ENCODE assay signal across 17 cellular contexts in the genomic region with DNA sequence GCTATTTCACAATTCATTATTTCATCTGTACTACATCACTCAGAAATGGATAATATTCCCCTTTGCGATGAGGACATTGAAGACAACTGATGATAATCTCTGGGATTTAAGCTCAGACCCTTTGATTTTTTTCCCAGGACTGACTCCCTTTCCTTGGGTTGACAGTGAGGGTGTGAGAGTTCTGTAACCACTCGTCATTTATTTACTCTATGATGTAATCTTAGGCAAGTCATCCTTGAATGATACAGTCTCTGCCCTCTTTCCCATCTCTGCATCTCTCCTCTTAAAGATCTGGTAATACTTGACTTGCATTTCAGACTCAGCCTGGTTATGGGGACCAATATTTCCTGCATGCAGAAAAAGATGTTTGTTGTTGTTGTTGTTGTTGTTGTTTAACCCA.
A peak's percentile ranks its signal among the peaks of the same experiment; 100 is the strongest.
DNase-seq lines count a peak whose midpoint lies in the region; ATAC-seq, FAIRE-seq and TF ChIP-seq lines count a peak whose summit lies in the region.
"Had no signal": no experiment of that assay in that cellular context is flagged by ENCODE, and none has a peak within 500 bp of the region (broad histone marks: within the 10 kb centered on the region; RNA-seq: fewer than 3 reads in every experiment).

No MANE protein-coding gene starts in this region.

- no peaks in the 10 kb centered on the region for H3K27me3 ChIP-seq in RWPE2 (ENCODE audit: insufficient read depth, poor library complexity, severe bottlenecking)
- H3K27me3 ChIP-seq: BE2C had no signal

- no peak overlapping the region for H3K4me3 ChIP-seq in HEK293 (ENCODE audit: low read depth, low read length)
- no peak overlapping the region for H3K4me3 ChIP-seq in RWPE2 (ENCODE audit: severe bottlenecking)
- H3K4me3 ChIP-seq: GM12878 had no signal

- FAIRE-seq in urothelium cell line (lab: Jason Lieb, UNC), result no peak
- FAIRE-seq: G401.6, GM12878, GM18507 had no signal

- H3K9me3 ChIP-seq in HEK293 (ENCODE audit: control insufficient read depth, insufficient read depth, low read depth, low read length) (no peaks in the 10 kb centered on the region), RWPE2 (ENCODE audit: severe bottlenecking) (no peaks in the 10 kb centered on the region)
- H3K9me3 ChIP-seq: BE2C had no signal

- POLR2A ChIA-PET in HEK293 (lab: Yijun Ruan, JAX), result interaction anchor here (0.6 kb wide), 1 partner anchor 851 kb away, joined by 5 read pairs; no protein-coding TSS in a partner anchor

- DNase-seq in RWPE2 (ENCODE audit: low spot score), result no peak
- peak; percentile 20 for DNase-seq in fibroblast of peridontal ligament (ENCODE audit: extremely low read depth)
- peak; percentile 7 for DNase-seq in stromal cell of bone marrow (ENCODE audit: low read depth)
- no peak for DNase-seq in mesenteric fat pad (ENCODE audit: low spot score)
- no peak for DNase-seq in urothelium cell line (ENCODE audit: low spot score)
- DNase-seq in activated T-cell treated with anti-CD3 and anti-CD28 coated beads, Interleukin-2, amount 50 U/mL, for 48 hours, result no peak
- DNase-seq: BE2C; CD4-positive, alpha-beta T cell; GOT3; NCI-H1105; NCI-H1694 treated with DMSO at 0.1 percent for 48 hours; NCI-H345; OCI-M1 had no signal

- CTCF ChIA-PET in HEK293 (lab: Yijun Ruan, JAX), result interaction anchor here (0.5 to 0.7 kb wide), 2 partner anchors 10 to 107 kb away, joined by 3 read pairs; no protein-coding TSS in a partner anchor

- peak; percentile 91 for ATAC-seq in RWPE2 (ENCODE audit: low read depth)
- ATAC-seq: GM12878 had no signal

- H3K27ac ChIP-seq in HEK293 (ENCODE audit: extremely low read depth, low read depth, low read length) (no peak overlapping the region), RWPE2 (ENCODE audit: poor library complexity, severe bottlenecking) (no peak overlapping the region)

- H3K4me1 ChIP-seq in HEK293 (ENCODE audit: control insufficient read depth, insufficient read depth, low read length) (0 out of 2 replicates have a peak, but pooled peaks cover 2% of the 10 kb centered on the region), RWPE2 (ENCODE audit: insufficient read depth, poor library complexity, severe bottlenecking) (no peaks in the 10 kb centered on the region)
- H3K4me1 ChIP-seq: BE2C had no signal

- H3K36me3 ChIP-seq in HEK293 (ENCODE audit: control insufficient read depth in 2 of 2, insufficient read depth in 1 of 2, low read length in 2 of 2) (no peaks in the 10 kb centered on the region), RWPE2 (ENCODE audit: low read depth) (no peaks in the 10 kb centered on the region)
- H3K36me3 ChIP-seq: BE2C had no signal

- TF ChIP-seq CTCF in HEK293 (tag by site-specific recombination; IDR thresholded peaks at IDR 0.05), result no peak
- no peak for TF ChIP-seq CTCF in RWPE2 (IDR thresholded peaks at IDR 0.05; ENCODE audit: poor library complexity, severe bottlenecking)

TF ChIP-seq in HEK293, 187 proteins besides CTCF, POLR2A, EP300 and RAD21:
- no peak for TF ChIP-seq ZNF416 (tag by site-specific recombination; IDR thresholded peaks at IDR 0.05)
- TF ChIP-seq, protein P1, sequence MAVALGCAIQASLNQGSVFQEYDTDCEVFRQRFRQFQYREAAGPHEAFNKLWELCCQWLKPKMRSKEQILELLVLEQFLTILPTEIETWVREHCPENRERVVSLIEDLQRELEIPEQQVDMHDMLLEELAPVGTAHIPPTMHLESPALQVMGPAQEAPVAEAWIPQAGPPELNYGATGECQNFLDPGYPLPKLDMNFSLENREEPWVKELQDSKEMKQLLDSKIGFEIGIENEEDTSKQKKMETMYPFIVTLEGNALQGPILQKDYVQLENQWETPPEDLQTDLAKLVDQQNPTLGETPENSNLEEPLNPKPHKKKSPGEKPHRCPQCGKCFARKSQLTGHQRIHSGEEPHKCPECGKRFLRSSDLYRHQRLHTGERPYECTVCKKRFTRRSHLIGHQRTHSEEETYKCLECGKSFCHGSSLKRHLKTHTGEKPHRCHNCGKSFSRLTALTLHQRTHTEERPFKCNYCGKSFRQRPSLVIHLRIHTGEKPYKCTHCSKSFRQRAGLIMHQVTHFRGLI (tag by site-specific recombination; IDR thresholded peaks at IDR 0.05), result no peak
- no peak for TF ChIP-seq ZNF48 (tag by site-specific recombination; IDR thresholded peaks at IDR 0.05)
- TF ChIP-seq ZNF266 (tag by site-specific recombination; IDR thresholded peaks at IDR 0.05; ENCODE audit: low read depth), result no peak
- 0 out of 2 replicates have a peak, but pooled peaks have one; percentile 22 for TF ChIP-seq ZBTB21 (tag by site-specific recombination; IDR thresholded peaks at IDR 0.05)
- 0 out of 2 replicates have a peak, but pooled peaks have one; percentile 18 for TF ChIP-seq ATF2 (tag by site-specific recombination; IDR thresholded peaks at IDR 0.05; ENCODE audit: low read depth)
- no peak for TF ChIP-seq TCF7L2 (IDR thresholded peaks at IDR 0.05; ENCODE audit: borderline replicate concordance, low read depth, low read length)
- TF ChIP-seq, protein P2, sequence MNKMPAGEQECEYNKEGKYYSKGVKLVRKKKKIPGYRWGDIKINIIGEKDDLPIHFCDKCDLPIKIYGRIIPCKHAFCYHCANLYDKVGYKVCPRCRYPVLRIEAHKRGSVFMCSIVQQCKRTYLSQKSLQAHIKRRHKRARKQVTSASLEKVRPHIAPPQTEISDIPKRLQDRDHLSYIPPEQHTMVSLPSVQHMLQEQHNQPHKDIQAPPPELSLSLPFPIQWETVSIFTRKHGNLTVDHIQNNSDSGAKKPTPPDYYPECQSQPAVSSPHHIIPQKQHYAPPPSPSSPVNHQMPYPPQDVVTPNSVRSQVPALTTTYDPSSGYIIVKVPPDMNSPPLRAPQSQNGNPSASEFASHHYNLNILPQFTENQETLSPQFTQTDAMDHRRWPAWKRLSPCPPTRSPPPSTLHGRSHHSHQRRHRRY (tag by site-specific recombination; IDR thresholded peaks at IDR 0.05), result no peak
- no peak for TF ChIP-seq RBAK (tag by site-specific recombination; IDR thresholded peaks at IDR 0.05)
TF ChIP-seq in HEK293: peak in this region for 2.

Comparison
In these comparisons a context has a peak if more than half of its experiments do, and no peak if none do; other contexts are left out.
1. DNase-seq: peak in fibroblast of peridontal ligament (single experiment) and stromal cell of bone marrow (single experiment); none in RWPE2 (single experiment), mesenteric fat pad (single experiment), urothelium cell line (single experiment) and activated T-cell treated with anti-CD3 and anti-CD28 coated beads, Interleukin-2, amount 50 U/mL, for 48 hours (0 of 2).